Comparison of ENCODE assay signal across 21 cellular contexts in the genomic region with DNA sequence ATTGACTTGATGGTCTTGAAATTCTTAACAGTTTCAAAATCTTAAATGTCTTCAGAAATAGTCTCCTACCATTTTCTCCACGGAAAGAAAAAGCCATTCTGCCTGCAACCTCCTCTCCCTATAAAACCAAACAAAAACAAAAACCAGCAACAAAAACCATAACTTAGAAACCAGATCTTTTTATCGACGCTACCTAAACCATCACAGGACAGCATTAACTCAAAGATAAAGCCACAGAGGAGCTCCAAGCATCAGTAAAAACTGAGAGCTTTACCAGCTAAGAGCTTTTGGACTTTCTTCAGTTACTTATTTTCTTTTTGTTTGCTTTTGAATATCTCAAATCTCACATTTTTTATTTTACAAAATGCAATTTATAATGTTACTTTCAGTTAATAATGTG. TPM values are rescaled to one million over a fixed set of nuclear protein-coding genes. Genes with fewer than 3 reads are reported as not detected.
DNase-seq lines count a peak whose midpoint lies in the region; ATAC-seq lines count a peak whose summit lies in the region.
"Had no signal": no experiment of that assay in that cellular context is flagged by ENCODE, and none has a peak within 500 bp of the region (broad histone marks: within the 10 kb centered on the region; RNA-seq: fewer than 3 reads in every experiment).

No MANE protein-coding gene starts in this region.

- H3K9ac ChIP-seq in HUES6 (ENCODE audit: low read length) (no peak overlapping the region), neuronal stem cell (ENCODE audit: low read depth, low read length, poor library complexity) (no peak overlapping the region)

- H4K91ac ChIP-seq in neuronal stem cell (ENCODE audit: low read depth, low read length, poor library complexity) = no peak overlapping the region

- WGBS in neuronal stem cell (ENCODE audit: extremely low coverage in 2 of 2, insufficient read length in 2 of 2, insufficient replicate concordance in 1 of 2), 2 donors = 100% methylated on average over 2 of the region's 3 CpGs; no CpG with 5 or more reads in 1 of the 2 donors

- intact Hi-C loops in CD4-positive, alpha-beta memory T cell (cut with micrococcal nuclease) = loop anchor here (1.0 to 2.0 kb wide), 4 partner anchors 12 to 37 kb away; a partner anchor contains a TSS

- no peak overlapping the region for H4K8ac ChIP-seq in neuronal stem cell (ENCODE audit: low read depth, low read length)

- peak overlapping the region; percentile 9 for H2AFZ ChIP-seq in neuronal stem cell (ENCODE audit: low read length)

- CTCF ChIA-PET in CD4-positive, alpha-beta memory T cell (lab: Charles Lee; ENCODE audit: partially characterized antibody) = interaction anchor here (1.1 to 8.4 kb wide), 7 partner anchors 10 to 36 kb away, joined by 3 to 100 read pairs (median 19); a partner anchor contains a TSS

- no peaks in the 10 kb centered on the region for H3K9me3 ChIP-seq in CD4-positive, alpha-beta memory T cell (ENCODE audit: control insufficient read depth in 1 of 2, low read length in 2 of 2)
- H3K9me3 ChIP-seq in HUES6 (ENCODE audit: control insufficient read depth, insufficient read depth, low read depth, low read length) = no peaks in the 10 kb centered on the region
- no peaks in the 10 kb centered on the region for H3K9me3 ChIP-seq in neuronal stem cell (replicated peaks in 1 of 2; ENCODE audit: control insufficient read depth in 2 of 2, insufficient read depth in 1 of 2, low read depth in 1 of 2, low read length in 2 of 2)
- H3K9me3 ChIP-seq: A549 had no signal

- H2BK120ac ChIP-seq in neuronal stem cell (ENCODE audit: low read depth, low read length) = no peak overlapping the region

- H3K27ac ChIP-seq in CD4-positive, alpha-beta memory T cell (ENCODE audit: low read depth, low read length) = peak overlapping the region; percentile 42
- H3K27ac ChIP-seq in HUES6 (ENCODE audit: low read depth, low read length) = peak overlapping the region; percentile 32; the same call in 1 of the 2 replicates
- H3K27ac ChIP-seq in neuronal stem cell (replicated peaks; ENCODE audit: low read length) = no peak overlapping the region
- H3K27ac ChIP-seq: A549, HL-60 had no signal

- no peak overlapping the region for H3K23ac ChIP-seq in neuronal stem cell (ENCODE audit: low read depth, low read length, poor library complexity)

- H3K27me3 Mint-ChIP-seq in CD4-positive, alpha-beta memory T cell = peaks cover 0 to 2% of the 10 kb centered on the region in 2 donors
- no peaks in the 10 kb centered on the region for H3K27me3 Mint-ChIP-seq in effector memory CD8-positive, alpha-beta T cell

- ATAC-seq in effector memory CD8-positive, alpha-beta T cell (replicated peaks) = peak; percentile 11
- ATAC-seq: A549, Right ventricle myocardium inferior had no signal

- peaks cover 7 to 44% (median 23%) of the 10 kb centered on the region in 4 donors for H3K4me1 Mint-ChIP-seq in CD4-positive, alpha-beta memory T cell
- peaks cover 24% of the 10 kb centered on the region in 2 donors for H3K4me1 Mint-ChIP-seq in effector memory CD8-positive, alpha-beta T cell (ENCODE audit: low read depth in 2 of 2)

- no peak overlapping the region for H3K4ac ChIP-seq in neuronal stem cell (ENCODE audit: low read length)

- peaks cover 83% of the 10 kb centered on the region for H3K4me1 ChIP-seq in CD4-positive, alpha-beta memory T cell (ENCODE audit: insufficient read depth, low read length)
- peaks cover 3% of the 10 kb centered on the region; the same call in 1 of the 2 replicates for H3K4me1 ChIP-seq in HUES6 (ENCODE audit: control insufficient read depth, insufficient read depth, low read length)
- peaks cover 1 to 5% of the 10 kb centered on the region in 2 donors for H3K4me1 ChIP-seq in neuronal stem cell (ENCODE audit: control insufficient read depth in 2 of 2, insufficient read depth in 1 of 2, low read depth in 1 of 2, low read length in 2 of 2)
- H3K4me1 ChIP-seq: A549 had no signal

- H3K36me3 Mint-ChIP-seq in CD4-positive, alpha-beta memory T cell = peaks cover 31 to 36% of the 10 kb centered on the region in 2 donors
- peaks cover 8% of the 10 kb centered on the region for H3K36me3 Mint-ChIP-seq in effector memory CD8-positive, alpha-beta T cell (ENCODE audit: insufficient read depth)

- H2BK15ac ChIP-seq in neuronal stem cell (ENCODE audit: low read length) = no peak overlapping the region

- no peaks in the 10 kb centered on the region for H3K79me1 ChIP-seq in neuronal stem cell (ENCODE audit: low read depth, low read length)

- H3K14ac ChIP-seq in neuronal stem cell (ENCODE audit: low read length) = no peak overlapping the region

- peak overlapping the region in 1 of 2 donors; percentile 11 for H3K4me3 ChIP-seq in CD4-positive, alpha-beta memory T cell (ENCODE audit: low read length in 2 of 2)
- no peak overlapping the region for H3K4me3 ChIP-seq in HUES6 (ENCODE audit: low read depth, low read length)
- no peak overlapping the region for H3K4me3 ChIP-seq in neuronal stem cell (ENCODE audit: low read length in 2 of 2)
- H3K4me3 ChIP-seq: A549 had no signal

- no peak overlapping the region for H3K18ac ChIP-seq in neuronal stem cell (ENCODE audit: low read length)

- H3K4me3 Mint-ChIP-seq in CD4-positive, alpha-beta memory T cell = no peak overlapping the region
- no peak overlapping the region for H3K4me3 Mint-ChIP-seq in effector memory CD8-positive, alpha-beta T cell
- H3K4me3 Mint-ChIP-seq: H9, HFFc6 had no signal

- peaks cover 0 to 2% (median 0%) of the 10 kb centered on the region in 8 donors for H3K9me3 Mint-ChIP-seq in CD4-positive, alpha-beta memory T cell
- H3K9me3 Mint-ChIP-seq in effector memory CD8-positive, alpha-beta T cell = peaks cover 2 to 3% of the 10 kb centered on the region in 2 donors
- H3K9me3 Mint-ChIP-seq: H9, HFFc6 had no signal

- DNase-seq in CD4-positive, alpha-beta memory T cell = peak in 2 of 5 donors; percentile 35 to 54
- no peak for DNase-seq in effector memory CD8-positive, alpha-beta T cell
- DNase-seq in neuronal stem cell (ENCODE audit: low spot score) = no peak
- no peak for DNase-seq in NCI-H2029 treated with DMSO at 0.1 percent for 48 hours (lab: John Stamatoyannopoulos, UW)
- no peak for DNase-seq in activated naive CD4-positive, alpha-beta T cell (lab: John Stamatoyannopoulos, UW)
- no peak for DNase-seq in stimulated activated CD4-positive, alpha-beta T cell treated with anti-CD3 and anti-CD28 coated beads, Interleukin-4, amount 100 ng/mL, for 4 hours
- DNase-seq in activated effector memory CD4-positive, alpha-beta T cell treated with Interleukin-2 at 50 U/mL for 16 hours = no peak
- DNase-seq: GF-D8, H9, HFFc6, KG1, NCI-H1105 treated with DMSO at 0.1 percent for 48 hours, NCI-H2081 treated with DMSO at 0.1 percent for 48 hours, NCI-H446, NCI-H526, SW 1271 had no signal

- H2BK12ac ChIP-seq in neuronal stem cell (ENCODE audit: low read length) = no peak overlapping the region

- POLR2A ChIA-PET in CD4-positive, alpha-beta memory T cell (lab: Charles Lee; ENCODE audit: partially characterized antibody) = interaction anchor here (0.6 to 9.0 kb wide), 20 partner anchors 8 to 354 kb away, joined by 3 to 240 read pairs (median 4); a partner anchor contains a TSS

- no peak overlapping the region for H2AK5ac ChIP-seq in neuronal stem cell (ENCODE audit: low read depth, low read length)

- H2BK5ac ChIP-seq in neuronal stem cell (ENCODE audit: low read length) = no peak overlapping the region

- H3K36me3 ChIP-seq in CD4-positive, alpha-beta memory T cell (ENCODE audit: insufficient read depth, low read length) = peaks cover 16% of the 10 kb centered on the region
- H3K36me3 ChIP-seq in HUES6 (ENCODE audit: control insufficient read depth, insufficient read depth, low read length) = no peaks in the 10 kb centered on the region
- no peaks in the 10 kb centered on the region for H3K36me3 ChIP-seq in neuronal stem cell (replicated peaks in 1 of 2; ENCODE audit: control insufficient read depth in 2 of 2, insufficient read depth in 2 of 2, low read length in 2 of 2)

- H3K27me3 ChIP-seq in CD4-positive, alpha-beta memory T cell (ENCODE audit: insufficient read depth, low read length) = no peaks in the 10 kb centered on the region
- H3K27me3 ChIP-seq in HUES6 (ENCODE audit: control insufficient read depth, insufficient read depth, low read length) (no peaks in the 10 kb centered on the region), neuronal stem cell (ENCODE audit: control insufficient read depth in 3 of 3, insufficient read depth in 3 of 3, low read depth in 1 of 3, low read length in 3 of 3) (no peaks in the 10 kb centered on the region)

- H3K4me2 ChIP-seq in neuronal stem cell (ENCODE audit: insufficient read depth, low read length, poor library complexity, severe bottlenecking) = no peak overlapping the region
- H3K4me2 ChIP-seq: A549 had no signal

- no peak overlapping the region for H3K27ac Mint-ChIP-seq in CD4-positive, alpha-beta memory T cell
- H3K27ac Mint-ChIP-seq in effector memory CD8-positive, alpha-beta T cell = no peak overlapping the region
- H3K27ac Mint-ChIP-seq: H9, HFFc6 had no signal

RNA-seq across cellular contexts. Expression of a gene that starts 12.8 kb away (rescaled TPM):
- total RNA-seq in CD4-positive, alpha-beta memory T cell = 10 to 100 TPM; 94.6 to 95.7 TPM
- polyA plus RNA-seq in CD4-positive, alpha-beta memory T cell = 10 to 100 TPM; 67.2 to 73.1 TPM
- polyA plus RNA-seq in neuronal stem cell (2013, experiment 1 of 2) = 0.03 TPM
- polyA plus RNA-seq in neuronal stem cell (2013, experiment 2 of 2) = 0.01 TPM
- total RNA-seq: H9, HT-29 had no signal
